Comparison of ENCODE assay signal across 8 cellular contexts in the genomic region with DNA sequence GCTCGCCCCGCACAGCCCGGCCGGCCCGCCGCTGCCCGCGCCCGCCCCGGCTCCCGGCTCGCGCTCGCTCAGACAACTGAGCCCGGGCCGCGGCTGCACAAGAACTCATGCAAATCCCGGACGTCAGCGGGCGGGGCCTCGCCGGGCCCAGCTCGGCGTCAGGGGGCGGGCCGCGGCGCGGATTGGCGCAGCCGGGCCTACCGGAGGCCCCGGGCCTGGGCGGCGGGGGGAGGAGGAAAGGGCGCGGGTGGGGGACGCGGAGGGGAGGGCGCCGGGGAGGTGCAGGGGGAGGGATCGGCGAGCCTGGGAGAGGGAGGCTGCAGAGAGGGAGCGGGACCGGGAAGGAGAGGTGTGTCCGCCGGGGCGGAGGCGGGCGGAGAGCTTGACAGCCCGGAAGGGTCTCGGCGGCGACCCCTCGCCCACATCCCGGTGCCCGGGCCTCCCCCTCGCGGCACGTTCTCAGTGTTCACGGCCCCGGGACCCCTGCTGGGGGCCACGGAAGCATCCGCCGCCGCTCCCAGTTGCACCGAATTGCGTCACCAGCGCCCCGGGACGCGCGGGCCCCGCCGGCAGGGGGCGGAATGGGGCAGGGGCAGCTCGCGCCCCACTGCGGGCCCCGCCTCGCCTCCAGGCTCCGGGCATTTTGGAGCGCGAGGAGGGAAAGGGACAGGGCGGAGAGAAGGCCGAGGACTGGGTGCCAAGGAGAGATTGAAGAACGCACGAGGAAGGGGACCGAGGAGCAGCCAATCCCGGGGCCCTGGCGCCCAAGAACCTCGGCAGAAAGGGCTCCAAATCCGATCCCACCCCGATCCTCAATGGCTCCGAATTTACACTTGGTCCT. TPM values are rescaled to one million over a fixed set of nuclear protein-coding genes. Genes with fewer than 3 reads are reported as not detected.
A peak's percentile ranks its signal among the peaks of the same experiment; 100 is the strongest.
DNase-seq lines count a peak whose midpoint lies in the region; ATAC-seq and TF ChIP-seq lines count a peak whose summit lies in the region.

A gene (minus strand): TSS at position 78 of the 841 bp plus-strand sequence. CDS start 189 bp downstream, outside the sequence.

- peak; percentile 74 for TF ChIP-seq POLR2A in transverse colon (IDR thresholded peaks at IDR 0.05)

- H3K4me1 ChIP-seq in cardiac muscle cell (ENCODE audit: low read depth) (peaks cover 26% of the 10 kb centered on the region), transverse colon (peaks cover 43 to 81% (median 70%) of the 10 kb centered on the region in 4 donors)

- peak; percentile 49 for ATAC-seq in HG02571 (IDR thresholded peaks at IDR 0.05; ENCODE audit: unreplicated experiment)

- H3K27me3 ChIP-seq in cardiac muscle cell = peaks cover 65% of the 10 kb centered on the region
- H3K27me3 ChIP-seq in transverse colon = peaks cover 43% of the 10 kb centered on the region

- 2% methylated on average over 33 of the region's 96 CpGs; no CpG with 5 or more reads in 1 of the 2 donors for WGBS in transverse colon (ENCODE audit: low coverage in 1 of 2), 2 donors

- H3K9me3 ChIP-seq in cardiac muscle cell (ENCODE audit: low read depth) = no peaks in the 10 kb centered on the region
- no peaks in the 10 kb centered on the region for H3K9me3 ChIP-seq in transverse colon

- in situ Hi-C loops in transverse colon (cut with MboI; ENCODE audit: low pct_ligation_motif_present in 1 of 4, low pct_unique_long_range_greater_than_20kb in 1 of 4, low sequenced_read_pairs in 3 of 4) = no loop called here

- no peaks in the 10 kb centered on the region for H3K36me3 ChIP-seq in cardiac muscle cell
- peaks cover 0 to 5% (median 0%) of the 10 kb centered on the region in 4 donors for H3K36me3 ChIP-seq in transverse colon

- TF ChIP-seq CTCF in cardiac muscle cell (IDR thresholded peaks at IDR 0.05; ENCODE audit: low read depth, low read length) = peak; percentile 70
- peak; percentile 69 to 96 (median 80) for TF ChIP-seq CTCF in transverse colon (IDR thresholded peaks at IDR 0.05)

- H3K27ac ChIP-seq in cardiac muscle cell (peak within 1 kb of the TSS; percentile 94), transverse colon (peak within 1 kb of the TSS; percentile 98 to 99 (median 98))

- no peak for TF ChIP-seq EP300 in transverse colon (IDR thresholded peaks at IDR 0.05; ENCODE audit: low read depth)

- peak within 1 kb of the TSS; percentile 78 for H3K4me3 ChIP-seq in cardiac muscle cell
- H3K4me3 ChIP-seq in transverse colon = peak within 1 kb of the TSS; percentile 63 to 92 (median 74)

- DNase-seq in GM04504 (ENCODE audit: low read depth) (peak; percentile 87), NCI-H128 (lab: John Stamatoyannopoulos, UW; ENCODE audit: unreplicated experiment) (peak; percentile 77), SW 1271 (lab: John Stamatoyannopoulos, UW) (peak; percentile 66 to 85), cardiac muscle cell (ENCODE audit: low read depth in 1 of 2, low spot score in 1 of 2) (peak; percentile 96 to 97), pons (ENCODE audit: low spot score) (peak; percentile 95), transverse colon (peak; percentile 97)
- DNase-seq in activated naive CD8-positive, alpha-beta T cell treated with anti-CD3 and anti-CD28 coated beads, Interleukin-2, amount 50 U/mL, for 16 hours (ENCODE audit: low read depth, low spot score) = peak; percentile 81

- intact Hi-C loops in transverse colon (cut with DNase I; ENCODE audit: low total_unique reads) = loop anchor here (5.0 to 10.0 kb wide), 2 partner anchors 42 to 155 kb away; a partner anchor contains a TSS

RNA-seq across cellular contexts. Expression of the gene that starts here (rescaled TPM):
- total RNA-seq in cardiac muscle cell (78.2 and 91.6 TPM in 2 replicates), transverse colon (10 to 100 TPM in 1 of 4 donors, 1 to 10 TPM in 3; 6.6 to 25.1 (median 8.3) TPM)
- polyA plus RNA-seq in cardiac muscle cell = 43.6 and 51.9 TPM in 2 replicates

Comparison
In these comparisons a context has a peak if more than half of its experiments do, and no peak if none do; other contexts are left out.
1. Peak in every context shown above with its lines: DNase-seq, ATAC-seq, H3K4me3 ChIP-seq and H3K27ac ChIP-seq.